ENCODE assay signal across 1 cellular context in the genomic region with DNA sequence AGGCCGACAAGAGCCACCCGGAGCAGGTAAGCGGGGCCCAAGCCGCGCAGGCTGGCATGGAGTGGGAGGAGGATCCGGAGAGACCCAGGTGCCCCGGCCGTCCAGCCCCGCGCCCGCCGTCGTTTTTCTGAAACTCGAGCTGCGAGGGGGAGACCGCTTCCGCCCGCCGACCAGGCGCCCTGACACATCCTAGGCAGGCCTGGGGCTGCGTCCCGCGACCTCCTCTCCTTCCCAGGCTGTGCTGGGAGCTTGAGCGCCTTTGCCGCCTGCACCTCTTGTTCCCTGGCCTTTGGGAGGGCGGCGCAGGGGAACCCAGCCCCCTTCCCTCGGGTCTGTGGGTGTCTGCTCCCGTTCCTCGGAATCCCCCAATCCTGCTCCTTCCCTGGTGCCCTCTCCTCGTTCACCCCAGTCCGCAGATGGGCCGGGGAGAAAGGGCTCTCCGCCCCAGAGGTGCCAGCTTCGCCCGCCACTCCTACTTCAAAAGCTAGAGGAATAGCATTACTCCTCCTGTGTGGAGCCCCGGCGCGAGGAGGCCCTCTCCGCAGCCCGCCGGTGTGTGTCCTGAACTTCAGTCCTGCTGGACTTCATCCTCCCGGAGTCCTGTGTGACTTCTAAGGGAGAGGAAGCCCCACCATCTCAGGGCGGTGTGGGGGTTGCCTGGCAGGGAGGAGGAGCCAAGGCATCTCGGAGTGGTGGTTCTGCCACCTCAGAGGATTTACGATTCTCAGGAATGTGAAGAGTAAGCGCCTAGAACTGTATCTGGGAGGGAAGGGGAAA.
TF ChIP-seq lines count a peak whose summit lies in the region.

No MANE protein-coding gene starts in this region.

TF ChIP-seq in HepG2, 621 proteins besides CTCF, POLR2A, EP300 and RAD21 (continued from another document and continues in another):
- TF ChIP-seq HMG20B (CRISPR knock-in tag; conservative IDR thresholded peaks at IDR 0.05) (peak; percentile 23; the same call in 1 of the 2 replicates), KMT2B (CRISPR knock-in tag; IDR thresholded peaks at IDR 0.05) (no peak), MIER3 (CRISPR knock-in tag; IDR thresholded peaks at IDR 0.05; ENCODE audit: borderline replicate concordance) (no peak), MAZ (IDR thresholded peaks at IDR 0.05; ENCODE audit: borderline replicate concordance, low read depth, low read length) (no peak), MAZ (CRISPR knock-in tag; IDR thresholded peaks at IDR 0.05; ENCODE audit: low read depth) (no peak), KLF6 (CRISPR knock-in tag; IDR thresholded peaks at IDR 0.05) (no peak), SMAD9 (CRISPR knock-in tag; IDR thresholded peaks at IDR 0.05) (no peak), HNRNPH1 (optimal IDR thresholded peaks at IDR 0.05; ENCODE audit: low read depth, low read length) (no peak), ATF1 (CRISPR knock-in tag; IDR thresholded peaks at IDR 0.05) (no peak), ZNF572 (CRISPR knock-in tag; IDR thresholded peaks at IDR 0.05) (peak; percentile 86; the same call in 1 of the 2 replicates), NR2F6 (IDR thresholded peaks at IDR 0.05) (no peak), NR2F6 (CRISPR knock-in tag; IDR thresholded peaks at IDR 0.05) (peak; percentile 11; the same call in 1 of the 2 replicates), ZNF615 (CRISPR knock-in tag; IDR thresholded peaks at IDR 0.05; ENCODE audit: borderline replicate concordance) (no peak), ZBTB7A (CRISPR knock-in tag; IDR thresholded peaks at IDR 0.05) (no peak), ZNF629 (CRISPR knock-in tag; conservative IDR thresholded peaks at IDR 0.05) (no peak), REXO4 (CRISPR knock-in tag; IDR thresholded peaks at IDR 0.05; ENCODE audit: borderline replicate concordance) (no peak), ZNF101 (CRISPR knock-in tag; IDR thresholded peaks at IDR 0.05; ENCODE audit: borderline replicate concordance, low read depth) (no peak), CBX5 (CRISPR knock-in tag; IDR thresholded peaks at IDR 0.05; ENCODE audit: borderline replicate concordance) (no peak), XBP1 (CRISPR knock-in tag; IDR thresholded peaks at IDR 0.05) (no peak), TEAD3 (CRISPR knock-in tag; optimal IDR thresholded peaks at IDR 0.05; ENCODE audit: borderline replicate concordance) (peak; percentile 4), TSC22D2 (CRISPR knock-in tag; IDR thresholded peaks at IDR 0.05; ENCODE audit: borderline replicate concordance) (no peak), ZNF431 (CRISPR knock-in tag; IDR thresholded peaks at IDR 0.05; ENCODE audit: borderline replicate concordance, low read depth) (0 out of 2 replicates have a peak, but pooled peaks have one; percentile 40), HHEX (CRISPR knock-in tag; IDR thresholded peaks at IDR 0.05) (no peak), NFRKB (IDR thresholded peaks at IDR 0.05) (no peak), ZNF878 (CRISPR knock-in tag; IDR thresholded peaks at IDR 0.05) (no peak), EHMT2 (IDR thresholded peaks at IDR 0.05; ENCODE audit: borderline replicate concordance, low read depth, low read length) (no peak)
- TF ChIP-seq, protein P1, sequence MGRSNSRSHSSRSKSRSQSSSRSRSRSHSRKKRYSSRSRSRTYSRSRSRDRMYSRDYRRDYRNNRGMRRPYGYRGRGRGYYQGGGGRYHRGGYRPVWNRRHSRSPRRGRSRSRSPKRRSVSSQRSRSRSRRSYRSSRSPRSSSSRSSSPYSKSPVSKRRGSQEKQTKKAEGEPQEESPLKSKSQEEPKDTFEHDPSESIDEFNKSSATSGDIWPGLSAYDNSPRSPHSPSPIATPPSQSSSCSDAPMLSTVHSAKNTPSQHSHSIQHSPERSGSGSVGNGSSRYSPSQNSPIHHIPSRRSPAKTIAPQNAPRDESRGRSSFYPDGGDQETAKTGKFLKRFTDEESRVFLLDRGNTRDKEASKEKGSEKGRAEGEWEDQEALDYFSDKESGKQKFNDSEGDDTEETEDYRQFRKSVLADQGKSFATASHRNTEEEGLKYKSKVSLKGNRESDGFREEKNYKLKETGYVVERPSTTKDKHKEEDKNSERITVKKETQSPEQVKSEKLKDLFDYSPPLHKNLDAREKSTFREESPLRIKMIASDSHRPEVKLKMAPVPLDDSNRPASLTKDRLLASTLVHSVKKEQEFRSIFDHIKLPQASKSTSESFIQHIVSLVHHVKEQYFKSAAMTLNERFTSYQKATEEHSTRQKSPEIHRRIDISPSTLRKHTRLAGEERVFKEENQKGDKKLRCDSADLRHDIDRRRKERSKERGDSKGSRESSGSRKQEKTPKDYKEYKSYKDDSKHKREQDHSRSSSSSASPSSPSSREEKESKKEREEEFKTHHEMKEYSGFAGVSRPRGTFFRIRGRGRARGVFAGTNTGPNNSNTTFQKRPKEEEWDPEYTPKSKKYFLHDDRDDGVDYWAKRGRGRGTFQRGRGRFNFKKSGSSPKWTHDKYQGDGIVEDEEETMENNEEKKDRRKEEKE (IDR thresholded peaks at IDR 0.05), result no peak
- TF ChIP-seq, protein P2, sequence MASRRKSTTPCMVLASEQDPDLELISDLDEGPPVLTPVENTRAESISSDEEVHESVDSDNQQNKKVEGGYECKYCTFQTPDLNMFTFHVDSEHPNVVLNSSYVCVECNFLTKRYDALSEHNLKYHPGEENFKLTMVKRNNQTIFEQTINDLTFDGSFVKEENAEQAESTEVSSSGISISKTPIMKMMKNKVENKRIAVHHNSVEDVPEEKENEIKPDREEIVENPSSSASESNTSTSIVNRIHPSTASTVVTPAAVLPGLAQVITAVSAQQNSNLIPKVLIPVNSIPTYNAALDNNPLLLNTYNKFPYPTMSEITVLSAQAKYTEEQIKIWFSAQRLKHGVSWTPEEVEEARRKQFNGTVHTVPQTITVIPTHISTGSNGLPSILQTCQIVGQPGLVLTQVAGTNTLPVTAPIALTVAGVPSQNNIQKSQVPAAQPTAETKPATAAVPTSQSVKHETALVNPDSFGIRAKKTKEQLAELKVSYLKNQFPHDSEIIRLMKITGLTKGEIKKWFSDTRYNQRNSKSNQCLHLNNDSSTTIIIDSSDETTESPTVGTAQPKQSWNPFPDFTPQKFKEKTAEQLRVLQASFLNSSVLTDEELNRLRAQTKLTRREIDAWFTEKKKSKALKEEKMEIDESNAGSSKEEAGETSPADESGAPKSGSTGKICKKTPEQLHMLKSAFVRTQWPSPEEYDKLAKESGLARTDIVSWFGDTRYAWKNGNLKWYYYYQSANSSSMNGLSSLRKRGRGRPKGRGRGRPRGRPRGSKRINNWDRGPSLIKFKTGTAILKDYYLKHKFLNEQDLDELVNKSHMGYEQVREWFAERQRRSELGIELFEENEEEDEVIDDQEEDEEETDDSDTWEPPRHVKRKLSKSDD (CRISPR knock-in tag; IDR thresholded peaks at IDR 0.05; ENCODE audit: low read depth), result no peak; the same call in 1 of the 2 replicates
- TF ChIP-seq, protein P3, sequence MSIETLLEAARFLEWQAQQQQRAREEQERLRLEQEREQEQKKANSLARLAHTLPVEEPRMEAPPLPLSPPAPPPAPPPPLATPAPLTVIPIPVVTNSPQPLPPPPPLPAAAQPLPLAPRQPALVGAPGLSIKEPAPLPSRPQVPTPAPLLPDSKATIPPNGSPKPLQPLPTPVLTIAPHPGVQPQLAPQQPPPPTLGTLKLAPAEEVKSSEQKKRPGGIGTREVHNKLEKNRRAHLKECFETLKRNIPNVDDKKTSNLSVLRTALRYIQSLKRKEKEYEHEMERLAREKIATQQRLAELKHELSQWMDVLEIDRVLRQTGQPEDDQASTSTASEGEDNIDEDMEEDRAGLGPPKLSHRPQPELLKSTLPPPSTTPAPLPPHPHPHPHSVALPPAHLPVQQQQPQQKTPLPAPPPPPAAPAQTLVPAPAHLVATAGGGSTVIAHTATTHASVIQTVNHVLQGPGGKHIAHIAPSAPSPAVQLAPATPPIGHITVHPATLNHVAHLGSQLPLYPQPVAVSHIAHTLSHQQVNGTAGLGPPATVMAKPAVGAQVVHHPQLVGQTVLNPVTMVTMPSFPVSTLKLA (IDR thresholded peaks at IDR 0.05), result no peak
- TF ChIP-seq, protein P4, sequence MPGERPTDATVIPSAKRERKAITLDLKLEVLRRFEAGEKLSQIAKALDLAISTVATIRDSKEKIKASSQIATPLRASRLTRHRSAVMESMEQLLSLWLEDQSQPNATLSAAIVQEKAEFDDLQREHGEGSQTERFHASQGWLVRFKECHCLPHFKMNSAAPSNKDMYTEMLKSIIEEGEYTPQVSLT (CRISPR knock-in tag; IDR thresholded peaks at IDR 0.05; ENCODE audit: borderline replicate concordance, low read depth), result no peak; the same call in 1 of the 2 replicates
- TF ChIP-seq, protein P5, sequence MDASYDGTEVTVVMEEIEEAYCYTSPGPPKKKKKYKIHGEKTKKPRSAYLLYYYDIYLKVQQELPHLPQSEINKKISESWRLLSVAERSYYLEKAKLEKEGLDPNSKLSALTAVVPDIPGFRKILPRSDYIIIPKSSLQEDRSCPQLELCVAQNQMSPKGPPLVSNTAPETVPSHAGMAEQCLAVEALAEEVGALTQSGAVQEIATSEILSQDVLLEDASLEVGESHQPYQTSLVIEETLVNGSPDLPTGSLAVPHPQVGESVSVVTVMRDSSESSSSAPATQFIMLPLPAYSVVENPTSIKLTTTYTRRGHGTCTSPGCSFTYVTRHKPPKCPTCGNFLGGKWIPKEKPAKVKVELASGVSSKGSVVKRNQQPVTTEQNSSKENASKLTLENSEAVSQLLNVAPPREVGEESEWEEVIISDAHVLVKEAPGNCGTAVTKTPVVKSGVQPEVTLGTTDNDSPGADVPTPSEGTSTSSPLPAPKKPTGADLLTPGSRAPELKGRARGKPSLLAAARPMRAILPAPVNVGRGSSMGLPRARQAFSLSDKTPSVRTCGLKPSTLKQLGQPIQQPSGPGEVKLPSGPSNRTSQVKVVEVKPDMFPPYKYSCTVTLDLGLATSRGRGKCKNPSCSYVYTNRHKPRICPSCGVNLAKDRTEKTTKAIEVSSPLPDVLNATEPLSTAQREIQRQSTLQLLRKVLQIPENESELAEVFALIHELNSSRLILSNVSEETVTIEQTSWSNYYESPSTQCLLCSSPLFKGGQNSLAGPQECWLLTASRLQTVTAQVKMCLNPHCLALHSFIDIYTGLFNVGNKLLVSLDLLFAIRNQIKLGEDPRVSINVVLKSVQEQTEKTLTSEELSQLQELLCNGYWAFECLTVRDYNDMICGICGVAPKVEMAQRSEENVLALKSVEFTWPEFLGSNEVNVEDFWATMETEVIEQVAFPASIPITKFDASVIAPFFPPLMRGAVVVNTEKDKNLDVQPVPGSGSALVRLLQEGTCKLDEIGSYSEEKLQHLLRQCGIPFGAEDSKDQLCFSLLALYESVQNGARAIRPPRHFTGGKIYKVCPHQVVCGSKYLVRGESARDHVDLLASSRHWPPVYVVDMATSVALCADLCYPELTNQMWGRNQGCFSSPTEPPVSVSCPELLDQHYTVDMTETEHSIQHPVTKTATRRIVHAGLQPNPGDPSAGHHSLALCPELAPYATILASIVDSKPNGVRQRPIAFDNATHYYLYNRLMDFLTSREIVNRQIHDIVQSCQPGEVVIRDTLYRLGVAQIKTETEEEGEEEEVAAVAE (CRISPR knock-in tag; IDR thresholded peaks at IDR 0.05; ENCODE audit: borderline replicate concordance), result no peak
- TF ChIP-seq, protein P6, sequence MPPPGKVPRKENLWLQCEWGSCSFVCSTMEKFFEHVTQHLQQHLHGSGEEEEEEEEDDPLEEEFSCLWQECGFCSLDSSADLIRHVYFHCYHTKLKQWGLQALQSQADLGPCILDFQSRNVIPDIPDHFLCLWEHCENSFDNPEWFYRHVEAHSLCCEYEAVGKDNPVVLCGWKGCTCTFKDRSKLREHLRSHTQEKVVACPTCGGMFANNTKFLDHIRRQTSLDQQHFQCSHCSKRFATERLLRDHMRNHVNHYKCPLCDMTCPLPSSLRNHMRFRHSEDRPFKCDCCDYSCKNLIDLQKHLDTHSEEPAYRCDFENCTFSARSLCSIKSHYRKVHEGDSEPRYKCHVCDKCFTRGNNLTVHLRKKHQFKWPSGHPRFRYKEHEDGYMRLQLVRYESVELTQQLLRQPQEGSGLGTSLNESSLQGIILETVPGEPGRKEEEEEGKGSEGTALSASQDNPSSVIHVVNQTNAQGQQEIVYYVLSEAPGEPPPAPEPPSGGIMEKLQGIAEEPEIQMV (CRISPR knock-in tag; IDR thresholded peaks at IDR 0.05; ENCODE audit: low read depth), result no peak
- TF ChIP-seq, protein P7, sequence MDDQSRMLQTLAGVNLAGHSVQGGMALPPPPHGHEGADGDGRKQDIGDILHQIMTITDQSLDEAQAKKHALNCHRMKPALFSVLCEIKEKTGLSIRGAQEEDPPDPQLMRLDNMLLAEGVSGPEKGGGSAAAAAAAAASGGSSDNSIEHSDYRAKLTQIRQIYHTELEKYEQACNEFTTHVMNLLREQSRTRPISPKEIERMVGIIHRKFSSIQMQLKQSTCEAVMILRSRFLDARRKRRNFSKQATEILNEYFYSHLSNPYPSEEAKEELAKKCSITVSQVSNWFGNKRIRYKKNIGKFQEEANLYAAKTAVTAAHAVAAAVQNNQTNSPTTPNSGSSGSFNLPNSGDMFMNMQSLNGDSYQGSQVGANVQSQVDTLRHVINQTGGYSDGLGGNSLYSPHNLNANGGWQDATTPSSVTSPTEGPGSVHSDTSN (CRISPR knock-in tag; IDR thresholded peaks at IDR 0.05; ENCODE audit: borderline replicate concordance), result no peak
- TF ChIP-seq, protein P8, sequence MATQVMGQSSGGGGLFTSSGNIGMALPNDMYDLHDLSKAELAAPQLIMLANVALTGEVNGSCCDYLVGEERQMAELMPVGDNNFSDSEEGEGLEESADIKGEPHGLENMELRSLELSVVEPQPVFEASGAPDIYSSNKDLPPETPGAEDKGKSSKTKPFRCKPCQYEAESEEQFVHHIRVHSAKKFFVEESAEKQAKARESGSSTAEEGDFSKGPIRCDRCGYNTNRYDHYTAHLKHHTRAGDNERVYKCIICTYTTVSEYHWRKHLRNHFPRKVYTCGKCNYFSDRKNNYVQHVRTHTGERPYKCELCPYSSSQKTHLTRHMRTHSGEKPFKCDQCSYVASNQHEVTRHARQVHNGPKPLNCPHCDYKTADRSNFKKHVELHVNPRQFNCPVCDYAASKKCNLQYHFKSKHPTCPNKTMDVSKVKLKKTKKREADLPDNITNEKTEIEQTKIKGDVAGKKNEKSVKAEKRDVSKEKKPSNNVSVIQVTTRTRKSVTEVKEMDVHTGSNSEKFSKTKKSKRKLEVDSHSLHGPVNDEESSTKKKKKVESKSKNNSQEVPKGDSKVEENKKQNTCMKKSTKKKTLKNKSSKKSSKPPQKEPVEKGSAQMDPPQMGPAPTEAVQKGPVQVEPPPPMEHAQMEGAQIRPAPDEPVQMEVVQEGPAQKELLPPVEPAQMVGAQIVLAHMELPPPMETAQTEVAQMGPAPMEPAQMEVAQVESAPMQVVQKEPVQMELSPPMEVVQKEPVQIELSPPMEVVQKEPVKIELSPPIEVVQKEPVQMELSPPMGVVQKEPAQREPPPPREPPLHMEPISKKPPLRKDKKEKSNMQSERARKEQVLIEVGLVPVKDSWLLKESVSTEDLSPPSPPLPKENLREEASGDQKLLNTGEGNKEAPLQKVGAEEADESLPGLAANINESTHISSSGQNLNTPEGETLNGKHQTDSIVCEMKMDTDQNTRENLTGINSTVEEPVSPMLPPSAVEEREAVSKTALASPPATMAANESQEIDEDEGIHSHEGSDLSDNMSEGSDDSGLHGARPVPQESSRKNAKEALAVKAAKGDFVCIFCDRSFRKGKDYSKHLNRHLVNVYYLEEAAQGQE (IDR thresholded peaks at IDR 0.05; ENCODE audit: borderline replicate concordance in 1 of 2, low read depth in 1 of 2, low read length in 2 of 2), result 0 out of 4 replicates have a peak, but pooled peaks of 1 of the 2 experiments have one; percentile 4
- TF ChIP-seq, protein P9, sequence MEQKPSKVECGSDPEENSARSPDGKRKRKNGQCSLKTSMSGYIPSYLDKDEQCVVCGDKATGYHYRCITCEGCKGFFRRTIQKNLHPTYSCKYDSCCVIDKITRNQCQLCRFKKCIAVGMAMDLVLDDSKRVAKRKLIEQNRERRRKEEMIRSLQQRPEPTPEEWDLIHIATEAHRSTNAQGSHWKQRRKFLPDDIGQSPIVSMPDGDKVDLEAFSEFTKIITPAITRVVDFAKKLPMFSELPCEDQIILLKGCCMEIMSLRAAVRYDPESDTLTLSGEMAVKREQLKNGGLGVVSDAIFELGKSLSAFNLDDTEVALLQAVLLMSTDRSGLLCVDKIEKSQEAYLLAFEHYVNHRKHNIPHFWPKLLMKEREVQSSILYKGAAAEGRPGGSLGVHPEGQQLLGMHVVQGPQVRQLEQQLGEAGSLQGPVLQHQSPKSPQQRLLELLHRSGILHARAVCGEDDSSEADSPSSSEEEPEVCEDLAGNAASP (CRISPR knock-in tag; IDR thresholded peaks at IDR 0.05; ENCODE audit: borderline replicate concordance), result no peak
